In genomic region chr2:26172189-26172865, GRCh38 we compare ENCODE assay signal across 9 cellular contexts. TPM values are rescaled to one million over a fixed set of nuclear protein-coding genes. Genes with fewer than 3 reads are reported as not detected.
DNase-seq lines count a peak whose midpoint lies in the region; ATAC-seq and TF ChIP-seq lines count a peak whose summit lies in the region.
"Had no signal": no experiment of that assay in that cellular context is flagged by ENCODE, and none has a peak within 500 bp of the region (broad histone marks: within the 10 kb centered on the region; RNA-seq: fewer than 3 reads in every experiment).

No MANE protein-coding gene starts in this region.

- no CpG with 5 or more reads among the region's 56 CpGs for WGBS in iPS DF 6.9 (ENCODE audit: insufficient coverage, insufficient read length)
- WGBS in suprapubic skin = 56% methylated on average over 19 of the region's 56 CpGs

- POLR2A ChIA-PET in activated B cell treated with CpG ODN at 0.5 μM for 24 hours (lab: Charles Lee) = interaction anchor here (1.2 kb wide), 1 partner anchor 12 kb away, joined by 3 read pairs; no protein-coding TSS in a partner anchor

- peaks cover 4% of the 10 kb centered on the region for H3K36me3 Mint-ChIP-seq in T-helper 2 cell treated with Interferon-gamma antibody and Interleukin-4, amounts not matched to agents 5 μg/mL and 100 μg/mL, for 36 hours (ENCODE audit: low read depth)
- no peaks in the 10 kb centered on the region for H3K36me3 Mint-ChIP-seq in activated B cell treated with CpG ODN at 0.5 μM for 24 hours (ENCODE audit: low read depth)

- H3K9me3 ChIP-seq in iPS DF 6.9 (ENCODE audit: control insufficient read depth, insufficient read depth, low read length) (no peaks in the 10 kb centered on the region), suprapubic skin (no peaks in the 10 kb centered on the region)

- H3K9me3 Mint-ChIP-seq in T-helper 2 cell treated with Interferon-gamma antibody and Interleukin-4, amounts not matched to agents 5 μg/mL and 100 μg/mL, for 36 hours = no peaks in the 10 kb centered on the region
- H3K9me3 Mint-ChIP-seq in activated B cell treated with CpG ODN at 0.5 μM for 24 hours = no peaks in the 10 kb centered on the region

- H3K4me1 Mint-ChIP-seq in T-helper 2 cell treated with Interferon-gamma antibody and Interleukin-4, amounts not matched to agents 5 μg/mL and 100 μg/mL, for 36 hours (ENCODE audit: low read depth) = peaks cover 5% of the 10 kb centered on the region
- H3K4me1 Mint-ChIP-seq in activated B cell treated with CpG ODN at 0.5 μM for 24 hours = peaks cover 16% of the 10 kb centered on the region

- DNase-seq in T-helper 2 cell treated with Interferon-gamma antibody and Interleukin-4, amounts not matched to agents 5 μg/mL and 100 μg/mL, for 36 hours (ENCODE audit: low spot score) = no peak
- no peak for DNase-seq in T-helper 2 cell
- DNase-seq in activated B cell treated with CpG ODN at 0.5 μM for 24 hours = no peak
- no peak for DNase-seq in iPS DF 6.9 (ENCODE audit: low read depth, low spot score)
- peak in 1 of 2 donors; percentile 72 for DNase-seq in suprapubic skin (ENCODE audit: low spot score in 2 of 2)
- DNase-seq: NCI-H187 treated with DMSO at 0.1 percent for 48 hours had no signal

- TF ChIP-seq CTCF in activated B cell treated with CpG ODN at 0.5 μM for 24 hours (IDR thresholded peaks at IDR 0.05) (no peak), suprapubic skin (IDR thresholded peaks at IDR 0.05) (no peak)

- CTCF ChIA-PET in activated B cell treated with CpG ODN at 0.5 μM for 24 hours (lab: Charles Lee) = interaction anchor here (1.0 kb wide), 1 partner anchor 159 kb away, joined by 3 read pairs; no protein-coding TSS in a partner anchor

- H3K27ac Mint-ChIP-seq in T-helper 2 cell treated with Interferon-gamma antibody and Interleukin-4, amounts not matched to agents 5 μg/mL and 100 μg/mL, for 36 hours = no peak overlapping the region
- peak overlapping the region; percentile 50 for H3K27ac Mint-ChIP-seq in activated B cell treated with CpG ODN at 0.5 μM for 24 hours

- no peak for TF ChIP-seq POLR2A in suprapubic skin (IDR thresholded peaks at IDR 0.05)

- H3K4me1 ChIP-seq in iPS DF 6.9 (ENCODE audit: control insufficient read depth, insufficient read depth, low read length) = peaks cover 6% of the 10 kb centered on the region; the same call in 1 of the 2 replicates
- peaks cover 16% of the 10 kb centered on the region for H3K4me1 ChIP-seq in suprapubic skin

- peak overlapping the region; percentile 58; the same call in 1 of the 2 replicates for H3K4me3 ChIP-seq in iPS DF 6.9 (ENCODE audit: low read length)
- peak overlapping the region; percentile 51 for H3K4me3 ChIP-seq in suprapubic skin

- ATAC-seq in activated B cell treated with CpG ODN at 0.5 μM for 24 hours (ENCODE audit: low read depth) (peak; percentile 25), GM18907 (IDR thresholded peaks at IDR 0.05; ENCODE audit: unreplicated experiment) (no peak), HG03432 (IDR thresholded peaks at IDR 0.05; ENCODE audit: unreplicated experiment) (no peak), esophagus mucosa (no peak)

- peaks cover 46% of the 10 kb centered on the region for H3K27me3 Mint-ChIP-seq in T-helper 2 cell treated with Interferon-gamma antibody and Interleukin-4, amounts not matched to agents 5 μg/mL and 100 μg/mL, for 36 hours (ENCODE audit: low read depth)
- peaks cover 42% of the 10 kb centered on the region for H3K27me3 Mint-ChIP-seq in activated B cell treated with CpG ODN at 0.5 μM for 24 hours

- intact Hi-C loops in activated B cell treated with CpG ODN at 0.5 μM for 24 hours (cut with micrococcal nuclease) = no loop called here

- no peak for TF ChIP-seq EP300 in suprapubic skin (IDR thresholded peaks at IDR 0.05)

- H3K27ac ChIP-seq in iPS DF 6.9 (ENCODE audit: low read length) (no peak overlapping the region), suprapubic skin (no peak overlapping the region)

- H3K27me3 ChIP-seq in iPS DF 6.9 (ENCODE audit: control insufficient read depth, insufficient read depth, low read length) (no peaks in the 10 kb centered on the region), suprapubic skin (peaks cover 25% of the 10 kb centered on the region)

- H3K4me3 Mint-ChIP-seq in T-helper 2 cell treated with Interferon-gamma antibody and Interleukin-4, amounts not matched to agents 5 μg/mL and 100 μg/mL, for 36 hours = peak overlapping the region; percentile 87
- H3K4me3 Mint-ChIP-seq in activated B cell treated with CpG ODN at 0.5 μM for 24 hours = peak overlapping the region; percentile 84

- no peaks in the 10 kb centered on the region; the same call in 1 of the 2 replicates for H3K36me3 ChIP-seq in iPS DF 6.9 (ENCODE audit: control insufficient read depth, insufficient read depth, low read length)
- no peaks in the 10 kb centered on the region for H3K36me3 ChIP-seq in suprapubic skin

RNA-seq across cellular contexts. Expression of gene GAREM2, which starts 0.6 kb away (rescaled TPM):
- total RNA-seq in activated B cell treated with CpG ODN at 0.5 μM for 24 hours (2.2 and 3.1 TPM in 2 replicates), suprapubic skin (under 1 TPM; 0.39 to 0.98 (median 0.72) TPM), esophagus mucosa (0.68 TPM)
